Comparison of ENCODE assay signal across 8 cellular contexts in the genomic region with DNA sequence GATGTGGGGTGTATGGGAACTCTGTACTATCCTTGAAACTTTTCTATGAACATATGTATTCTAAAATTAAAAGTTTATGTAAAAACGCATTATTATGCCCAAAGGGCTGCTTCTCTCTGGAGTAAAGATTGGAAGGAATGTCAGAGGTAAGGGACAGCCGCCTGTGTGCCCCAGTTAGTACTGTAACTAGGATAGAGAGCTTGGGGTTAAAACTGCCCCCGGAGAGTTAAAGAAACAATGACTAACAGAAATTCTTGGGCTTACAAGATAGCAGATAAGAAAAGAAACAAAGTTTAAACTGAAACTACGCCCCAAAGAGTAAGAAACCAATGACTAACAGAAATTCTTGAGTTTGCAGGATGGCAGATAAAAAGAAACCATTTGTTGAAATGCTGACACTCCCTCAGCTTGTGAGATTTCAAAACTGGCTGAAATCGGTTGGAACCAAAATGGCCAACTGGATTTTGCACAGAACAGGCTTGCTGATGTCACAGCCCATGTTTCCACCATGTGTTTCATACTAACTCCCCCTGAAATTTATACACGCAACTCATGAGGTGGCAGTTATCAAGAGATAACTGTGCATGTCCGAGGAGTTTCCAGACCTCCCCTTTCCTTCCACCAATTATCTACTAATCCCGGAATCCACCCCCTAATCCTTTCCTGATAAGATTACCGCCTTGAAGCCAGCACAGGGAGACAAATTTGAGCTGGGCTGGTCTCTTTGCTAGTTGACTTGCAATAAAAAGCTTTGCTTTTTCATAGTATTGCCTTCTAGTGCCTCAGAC. TPM values are rescaled to one million over a fixed set of nuclear protein-coding genes. Genes with fewer than 3 reads are reported as not detected.
A peak's percentile ranks its signal among the peaks of the same experiment; 100 is the strongest.
DNase-seq lines count a peak whose midpoint lies in the region; ATAC-seq, FAIRE-seq and TF ChIP-seq lines count a peak whose summit lies in the region.

No MANE protein-coding gene starts in this region.

- peak; percentile 88 for DNase-seq in AG09309 (ENCODE audit: low read depth)
- peak; percentile 26 for DNase-seq in KBM-7
- peak; percentile 73 for DNase-seq in bronchial epithelial cell (ENCODE audit: low read depth)
- DNase-seq in mucosa of descending colon, result no peak
- DNase-seq in NCI-H1048 (lab: John Stamatoyannopoulos, UW), result no peak
- DNase-seq in NAMALWA (ENCODE audit: low spot score), result no peak
- no peak for DNase-seq in activated CD8-positive, alpha-beta memory T cell treated with anti-CD3 and anti-CD28 coated beads for 24 hours

- no peaks in the 10 kb centered on the region for H3K4me1 ChIP-seq in mucosa of descending colon (ENCODE audit: low read depth)

- H3K27me3 ChIP-seq in bronchial epithelial cell (ENCODE audit: control insufficient read depth, insufficient read depth, low read length), result no peaks in the 10 kb centered on the region

- TF ChIP-seq CTCF in AG09309 (IDR thresholded peaks at IDR 0.05; ENCODE audit: control insufficient read depth, insufficient read depth, low read depth, low read length, missing control alignments) (no peak), bronchial epithelial cell (IDR thresholded peaks at IDR 0.05; ENCODE audit: insufficient read depth, low read length, severe bottlenecking) (no peak), mucosa of descending colon (IDR thresholded peaks at IDR 0.05) (no peak)

- intact Hi-C loops in mucosa of descending colon (cut with DNase I, micrococcal nuclease), result no loop called here

- ATAC-seq in mucosa of descending colon (peak; percentile 47), GM18520 (IDR thresholded peaks at IDR 0.05; ENCODE audit: unreplicated experiment) (no peak)

- FAIRE-seq in bronchial epithelial cell (lab: Jason Lieb, UNC), result no peak

- H3K4me3 ChIP-seq in AG09309 (ENCODE audit: control insufficient read depth, low read depth, low read length) (peak overlapping the region; percentile 29), bronchial epithelial cell (ENCODE audit: low read depth, low read length) (no peak overlapping the region), mucosa of descending colon (no peak overlapping the region)

- no peaks in the 10 kb centered on the region for H3K9me3 ChIP-seq in mucosa of descending colon

- in situ Hi-C loops in KBM-7 (cut with MboI; ENCODE audit: low pct_unique_long_range_greater_than_20kb, low sequenced_read_pairs), result no loop called here

- no peaks in the 10 kb centered on the region for H3K36me3 ChIP-seq in bronchial epithelial cell (ENCODE audit: control insufficient read depth, insufficient read depth, low read length)
- H3K36me3 ChIP-seq in mucosa of descending colon (ENCODE audit: low read depth), result no peaks in the 10 kb centered on the region

RNA-seq across cellular contexts. Expression of a gene that starts 8.7 kb away (rescaled TPM):
- total RNA-seq in bronchial epithelial cell (under 0.01 TPM in 1 of 2 replicates, not detected in the other), mucosa of descending colon (under 1 TPM in 1 of 3 donors, not detected in 2; 0.28 TPM)

RNA-seq across cellular contexts. Expression of a gene that starts 36.8 kb away (rescaled TPM):
- 270 and 356 TPM in 2 replicates for total RNA-seq in bronchial epithelial cell
- 100 to 1,000 TPM; 240 to 333 (median 273) TPM for total RNA-seq in mucosa of descending colon

Comparison
In these comparisons a context has a peak if more than half of its experiments do, and no peak if none do; other contexts are left out.
1. DNase-seq: peak in AG09309 (single experiment), KBM-7 (single experiment) and bronchial epithelial cell (single experiment); none in mucosa of descending colon (0 of 3), NCI-H1048 (single experiment), NAMALWA (single experiment) and activated CD8-positive, alpha-beta memory T cell treated with anti-CD3 and anti-CD28 coated beads for 24 hours (single experiment).